ENCODE assay signal across 1 cellular context in genomic region chr9:132885691-132886357, GRCh38.
TF ChIP-seq lines count a peak whose summit lies in the region.

No MANE protein-coding gene starts in this region.

TF ChIP-seq in HEK293, 187 proteins besides CTCF, POLR2A, EP300 and RAD21 (continued from another document):
- TF ChIP-seq PRDM10 (tag by site-specific recombination; IDR thresholded peaks at IDR 0.05) (peak; percentile 86), TSHZ1 (tag by site-specific recombination; IDR thresholded peaks at IDR 0.05; ENCODE audit: borderline replicate concordance) (no peak), SCRT2 (tag by site-specific recombination; IDR thresholded peaks at IDR 0.05) (peak; percentile 79)
